ENCODE assay signal across 1 cellular context in the genomic region with DNA sequence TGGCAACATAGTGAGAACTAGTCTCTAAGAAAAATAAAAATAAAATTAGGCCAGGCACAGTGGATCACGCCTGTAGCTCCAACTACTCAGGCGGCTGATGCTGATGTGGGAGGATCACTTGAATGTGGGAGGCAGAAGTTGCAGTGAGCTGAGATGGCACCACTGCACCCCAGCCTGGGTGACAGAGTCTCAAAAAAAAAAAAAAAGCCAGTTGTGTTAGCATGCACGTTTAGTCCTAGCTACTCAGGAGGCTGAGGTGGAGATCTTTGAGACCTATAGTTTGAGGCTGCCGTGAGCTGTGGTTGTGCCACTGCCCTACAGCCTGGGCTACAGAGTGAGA.
TF ChIP-seq lines count a peak whose summit lies in the region.

No MANE protein-coding gene starts in this region.

TF ChIP-seq in H1, 55 proteins besides CTCF, POLR2A, EP300 and RAD21 (continued from another document):
- TF ChIP-seq, protein P1, sequence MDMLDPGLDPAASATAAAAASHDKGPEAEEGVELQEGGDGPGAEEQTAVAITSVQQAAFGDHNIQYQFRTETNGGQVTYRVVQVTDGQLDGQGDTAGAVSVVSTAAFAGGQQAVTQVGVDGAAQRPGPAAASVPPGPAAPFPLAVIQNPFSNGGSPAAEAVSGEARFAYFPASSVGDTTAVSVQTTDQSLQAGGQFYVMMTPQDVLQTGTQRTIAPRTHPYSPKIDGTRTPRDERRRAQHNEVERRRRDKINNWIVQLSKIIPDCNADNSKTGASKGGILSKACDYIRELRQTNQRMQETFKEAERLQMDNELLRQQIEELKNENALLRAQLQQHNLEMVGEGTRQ (IDR thresholded peaks at IDR 0.05; ENCODE audit: low read length): no peak
- TF ChIP-seq CBX8 (IDR thresholded peaks at IDR 0.05; ENCODE audit: borderline replicate concordance, low read depth, low read length): no peak
- no peak for TF ChIP-seq BACH1 (IDR thresholded peaks at IDR 0.05; ENCODE audit: low read length)
- TF ChIP-seq HDAC2 (IDR thresholded peaks at IDR 0.05; ENCODE audit: borderline replicate concordance in 1 of 2, low read depth in 2 of 2, low read length in 2 of 2): no peak
- TF ChIP-seq ASH2L (IDR thresholded peaks at IDR 0.05; ENCODE audit: low read length): no peak
- no peak for TF ChIP-seq RFX5 (IDR thresholded peaks at IDR 0.05; ENCODE audit: borderline replicate concordance, low read depth, low read length)
- TF ChIP-seq, protein P2, sequence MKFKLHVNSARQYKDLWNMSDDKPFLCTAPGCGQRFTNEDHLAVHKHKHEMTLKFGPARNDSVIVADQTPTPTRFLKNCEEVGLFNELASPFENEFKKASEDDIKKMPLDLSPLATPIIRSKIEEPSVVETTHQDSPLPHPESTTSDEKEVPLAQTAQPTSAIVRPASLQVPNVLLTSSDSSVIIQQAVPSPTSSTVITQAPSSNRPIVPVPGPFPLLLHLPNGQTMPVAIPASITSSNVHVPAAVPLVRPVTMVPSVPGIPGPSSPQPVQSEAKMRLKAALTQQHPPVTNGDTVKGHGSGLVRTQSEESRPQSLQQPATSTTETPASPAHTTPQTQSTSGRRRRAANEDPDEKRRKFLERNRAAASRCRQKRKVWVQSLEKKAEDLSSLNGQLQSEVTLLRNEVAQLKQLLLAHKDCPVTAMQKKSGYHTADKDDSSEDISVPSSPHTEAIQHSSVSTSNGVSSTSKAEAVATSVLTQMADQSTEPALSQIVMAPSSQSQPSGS (IDR thresholded peaks at IDR 0.05; ENCODE audit: low read length): no peak
- TF ChIP-seq SIX5 (IDR thresholded peaks at IDR 0.05; ENCODE audit: low read depth, low read length): no peak
- TF ChIP-seq, protein P3, sequence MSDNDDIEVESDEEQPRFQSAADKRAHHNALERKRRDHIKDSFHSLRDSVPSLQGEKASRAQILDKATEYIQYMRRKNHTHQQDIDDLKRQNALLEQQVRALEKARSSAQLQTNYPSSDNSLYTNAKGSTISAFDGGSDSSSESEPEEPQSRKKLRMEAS (IDR thresholded peaks at IDR 0.05): no peak
- no peak for TF ChIP-seq TAF7 (optimal IDR thresholded peaks at IDR 0.05; ENCODE audit: borderline replicate concordance, low read depth, low read length)
- TF ChIP-seq NRF1 (IDR thresholded peaks at IDR 0.05; ENCODE audit: low read depth, low read length): no peak
